ENCODE assay signal across 1 cellular context in genomic region chr10:97327348-97328294, GRCh38.
TF ChIP-seq lines count a peak whose summit lies in the region.

No MANE protein-coding gene starts in this region.

TF ChIP-seq in GM12878, 131 proteins besides CTCF, POLR2A, EP300 and RAD21:
- no peak for TF ChIP-seq FOS (IDR thresholded peaks at IDR 0.05; ENCODE audit: borderline replicate concordance, extremely low read depth, insufficient read length)
